1 cellular context compared by ENCODE assay signal in the genomic region with DNA sequence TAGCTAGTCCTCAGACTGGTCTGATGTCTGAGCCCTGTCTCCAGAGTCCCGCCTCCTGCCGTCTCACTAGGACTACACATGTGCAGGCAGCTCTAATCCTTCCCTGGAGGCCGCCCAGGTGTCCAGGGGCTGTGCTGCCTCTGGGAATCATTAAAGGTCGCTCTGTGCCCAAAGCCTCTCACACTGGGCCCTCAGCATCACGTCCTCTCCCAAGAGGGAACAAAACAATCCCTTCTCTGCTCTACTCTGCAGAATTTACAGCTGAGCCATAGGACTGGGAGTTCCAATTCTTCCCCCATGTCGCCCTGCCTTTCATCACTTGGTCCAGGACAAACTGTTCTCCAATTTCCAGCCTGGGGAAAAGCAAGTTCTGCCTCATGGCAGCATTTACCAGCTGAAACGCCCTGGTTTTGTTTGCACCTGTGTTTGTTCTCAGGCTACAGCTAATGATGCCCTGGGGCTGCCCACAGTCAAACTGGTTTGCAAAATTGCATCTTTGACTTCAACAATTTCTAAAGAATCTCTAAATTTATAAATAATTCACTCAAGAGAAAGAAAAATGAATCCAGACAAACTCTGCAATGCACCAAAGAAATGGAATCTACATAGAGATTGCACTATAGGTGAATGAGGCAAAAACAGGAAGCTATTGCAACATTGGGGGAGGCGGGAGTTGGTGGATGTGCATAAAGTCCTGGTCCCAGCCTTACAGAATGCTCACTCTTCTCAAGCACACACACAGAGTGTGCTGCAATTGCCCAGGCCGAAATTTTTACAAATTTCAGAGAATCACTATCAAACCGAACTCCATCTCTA.
A peak's percentile ranks its signal among the peaks of the same experiment; 100 is the strongest.
TF ChIP-seq lines count a peak whose summit lies in the region.

No MANE protein-coding gene starts in this region.

TF ChIP-seq in HepG2, 621 proteins besides CTCF, POLR2A, EP300 and RAD21 (continued from another document and continues in another):
- TF ChIP-seq, protein P1, sequence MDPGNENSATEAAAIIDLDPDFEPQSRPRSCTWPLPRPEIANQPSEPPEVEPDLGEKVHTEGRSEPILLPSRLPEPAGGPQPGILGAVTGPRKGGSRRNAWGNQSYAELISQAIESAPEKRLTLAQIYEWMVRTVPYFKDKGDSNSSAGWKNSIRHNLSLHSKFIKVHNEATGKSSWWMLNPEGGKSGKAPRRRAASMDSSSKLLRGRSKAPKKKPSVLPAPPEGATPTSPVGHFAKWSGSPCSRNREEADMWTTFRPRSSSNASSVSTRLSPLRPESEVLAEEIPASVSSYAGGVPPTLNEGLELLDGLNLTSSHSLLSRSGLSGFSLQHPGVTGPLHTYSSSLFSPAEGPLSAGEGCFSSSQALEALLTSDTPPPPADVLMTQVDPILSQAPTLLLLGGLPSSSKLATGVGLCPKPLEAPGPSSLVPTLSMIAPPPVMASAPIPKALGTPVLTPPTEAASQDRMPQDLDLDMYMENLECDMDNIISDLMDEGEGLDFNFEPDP (CRISPR knock-in tag; conservative IDR thresholded peaks at IDR 0.05): 0 out of 2 replicates have a peak, but pooled peaks have one; percentile 36
- TF ChIP-seq ZC3H13 (CRISPR knock-in tag; IDR thresholded peaks at IDR 0.05) (no peak), POLR2G (IDR thresholded peaks at IDR 0.05; ENCODE audit: low read depth, low read length) (peak; percentile 86), RBAK (CRISPR knock-in tag; IDR thresholded peaks at IDR 0.05) (no peak), ARNTL (CRISPR knock-in tag; IDR thresholded peaks at IDR 0.05) (no peak), ZFP36 (IDR thresholded peaks at IDR 0.05; ENCODE audit: borderline replicate concordance, low read depth, low read length, partially characterized antibody) (no peak), TCF7 (IDR thresholded peaks at IDR 0.05; ENCODE audit: low read depth) (no peak), KMT2A (CRISPR knock-in tag; IDR thresholded peaks at IDR 0.05) (peak; percentile 66; the same call in 1 of the 2 replicates), NR2C2 (CRISPR knock-in tag; IDR thresholded peaks at IDR 0.05; ENCODE audit: borderline replicate concordance) (0 out of 2 replicates have a peak, but pooled peaks have one; percentile 29), JDP2 (CRISPR knock-in tag; IDR thresholded peaks at IDR 0.05; ENCODE audit: borderline replicate concordance) (no peak), ZNF282 (IDR thresholded peaks at IDR 0.05; ENCODE audit: partially characterized antibody) (no peak), PITX1 (CRISPR knock-in tag; IDR thresholded peaks at IDR 0.05) (peak; percentile 2; the same call in 1 of the 2 replicates), NFE2L2 (IDR thresholded peaks at IDR 0.05; ENCODE audit: low read length) (no peak), NR1H2 (CRISPR knock-in tag; IDR thresholded peaks at IDR 0.05; ENCODE audit: borderline replicate concordance, low read depth) (no peak), ZNF44 (CRISPR knock-in tag; IDR thresholded peaks at IDR 0.05) (no peak), ZNF326 (CRISPR knock-in tag; IDR thresholded peaks at IDR 0.05; ENCODE audit: borderline replicate concordance) (no peak), ZKSCAN1 (IDR thresholded peaks at IDR 0.05; ENCODE audit: low read length) (no peak), SSRP1 (CRISPR knock-in tag; IDR thresholded peaks at IDR 0.05) (no peak), ZNF83 (CRISPR knock-in tag; IDR thresholded peaks at IDR 0.05; ENCODE audit: borderline replicate concordance) (no peak), TMF1 (CRISPR knock-in tag; IDR thresholded peaks at IDR 0.05; ENCODE audit: low read depth) (no peak), SATB2 (CRISPR knock-in tag; IDR thresholded peaks at IDR 0.05) (0 out of 2 replicates have a peak, but pooled peaks have one; percentile 22), MEIS1 (CRISPR knock-in tag; IDR thresholded peaks at IDR 0.05; ENCODE audit: borderline replicate concordance) (no peak), ISL2 (CRISPR knock-in tag; IDR thresholded peaks at IDR 0.05) (no peak), ZNF558 (CRISPR knock-in tag; IDR thresholded peaks at IDR 0.05; ENCODE audit: borderline replicate concordance) (no peak), KMT2B (CRISPR knock-in tag; IDR thresholded peaks at IDR 0.05) (0 out of 2 replicates have a peak, but pooled peaks have one; percentile 25)
- TF ChIP-seq, protein P2, sequence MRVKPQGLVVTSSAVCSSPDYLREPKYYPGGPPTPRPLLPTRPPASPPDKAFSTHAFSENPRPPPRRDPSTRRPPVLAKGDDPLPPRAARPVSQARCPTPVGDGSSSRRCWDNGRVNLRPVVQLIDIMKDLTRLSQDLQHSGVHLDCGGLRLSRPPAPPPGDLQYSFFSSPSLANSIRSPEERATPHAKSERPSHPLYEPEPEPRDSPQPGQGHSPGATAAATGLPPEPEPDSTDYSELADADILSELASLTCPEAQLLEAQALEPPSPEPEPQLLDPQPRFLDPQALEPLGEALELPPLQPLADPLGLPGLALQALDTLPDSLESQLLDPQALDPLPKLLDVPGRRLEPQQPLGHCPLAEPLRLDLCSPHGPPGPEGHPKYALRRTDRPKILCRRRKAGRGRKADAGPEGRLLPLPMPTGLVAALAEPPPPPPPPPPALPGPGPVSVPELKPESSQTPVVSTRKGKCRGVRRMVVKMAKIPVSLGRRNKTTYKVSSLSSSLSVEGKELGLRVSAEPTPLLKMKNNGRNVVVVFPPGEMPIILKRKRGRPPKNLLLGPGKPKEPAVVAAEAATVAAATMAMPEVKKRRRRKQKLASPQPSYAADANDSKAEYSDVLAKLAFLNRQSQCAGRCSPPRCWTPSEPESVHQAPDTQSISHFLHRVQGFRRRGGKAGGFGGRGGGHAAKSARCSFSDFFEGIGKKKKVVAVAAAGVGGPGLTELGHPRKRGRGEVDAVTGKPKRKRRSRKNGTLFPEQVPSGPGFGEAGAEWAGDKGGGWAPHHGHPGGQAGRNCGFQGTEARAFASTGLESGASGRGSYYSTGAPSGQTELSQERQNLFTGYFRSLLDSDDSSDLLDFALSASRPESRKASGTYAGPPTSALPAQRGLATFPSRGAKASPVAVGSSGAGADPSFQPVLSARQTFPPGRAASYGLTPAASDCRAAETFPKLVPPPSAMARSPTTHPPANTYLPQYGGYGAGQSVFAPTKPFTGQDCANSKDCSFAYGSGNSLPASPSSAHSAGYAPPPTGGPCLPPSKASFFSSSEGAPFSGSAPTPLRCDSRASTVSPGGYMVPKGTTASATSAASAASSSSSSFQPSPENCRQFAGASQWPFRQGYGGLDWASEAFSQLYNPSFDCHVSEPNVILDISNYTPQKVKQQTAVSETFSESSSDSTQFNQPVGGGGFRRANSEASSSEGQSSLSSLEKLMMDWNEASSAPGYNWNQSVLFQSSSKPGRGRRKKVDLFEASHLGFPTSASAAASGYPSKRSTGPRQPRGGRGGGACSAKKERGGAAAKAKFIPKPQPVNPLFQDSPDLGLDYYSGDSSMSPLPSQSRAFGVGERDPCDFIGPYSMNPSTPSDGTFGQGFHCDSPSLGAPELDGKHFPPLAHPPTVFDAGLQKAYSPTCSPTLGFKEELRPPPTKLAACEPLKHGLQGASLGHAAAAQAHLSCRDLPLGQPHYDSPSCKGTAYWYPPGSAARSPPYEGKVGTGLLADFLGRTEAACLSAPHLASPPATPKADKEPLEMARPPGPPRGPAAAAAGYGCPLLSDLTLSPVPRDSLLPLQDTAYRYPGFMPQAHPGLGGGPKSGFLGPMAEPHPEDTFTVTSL (CRISPR knock-in tag; IDR thresholded peaks at IDR 0.05; ENCODE audit: borderline replicate concordance): no peak; the same call in 1 of the 2 replicates
- TF ChIP-seq, protein P3, sequence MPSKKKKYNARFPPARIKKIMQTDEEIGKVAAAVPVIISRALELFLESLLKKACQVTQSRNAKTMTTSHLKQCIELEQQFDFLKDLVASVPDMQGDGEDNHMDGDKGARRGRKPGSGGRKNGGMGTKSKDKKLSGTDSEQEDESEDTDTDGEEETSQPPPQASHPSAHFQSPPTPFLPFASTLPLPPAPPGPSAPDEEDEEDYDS (CRISPR knock-in tag; IDR thresholded peaks at IDR 0.05): peak; percentile 93
- TF ChIP-seq, protein P4, sequence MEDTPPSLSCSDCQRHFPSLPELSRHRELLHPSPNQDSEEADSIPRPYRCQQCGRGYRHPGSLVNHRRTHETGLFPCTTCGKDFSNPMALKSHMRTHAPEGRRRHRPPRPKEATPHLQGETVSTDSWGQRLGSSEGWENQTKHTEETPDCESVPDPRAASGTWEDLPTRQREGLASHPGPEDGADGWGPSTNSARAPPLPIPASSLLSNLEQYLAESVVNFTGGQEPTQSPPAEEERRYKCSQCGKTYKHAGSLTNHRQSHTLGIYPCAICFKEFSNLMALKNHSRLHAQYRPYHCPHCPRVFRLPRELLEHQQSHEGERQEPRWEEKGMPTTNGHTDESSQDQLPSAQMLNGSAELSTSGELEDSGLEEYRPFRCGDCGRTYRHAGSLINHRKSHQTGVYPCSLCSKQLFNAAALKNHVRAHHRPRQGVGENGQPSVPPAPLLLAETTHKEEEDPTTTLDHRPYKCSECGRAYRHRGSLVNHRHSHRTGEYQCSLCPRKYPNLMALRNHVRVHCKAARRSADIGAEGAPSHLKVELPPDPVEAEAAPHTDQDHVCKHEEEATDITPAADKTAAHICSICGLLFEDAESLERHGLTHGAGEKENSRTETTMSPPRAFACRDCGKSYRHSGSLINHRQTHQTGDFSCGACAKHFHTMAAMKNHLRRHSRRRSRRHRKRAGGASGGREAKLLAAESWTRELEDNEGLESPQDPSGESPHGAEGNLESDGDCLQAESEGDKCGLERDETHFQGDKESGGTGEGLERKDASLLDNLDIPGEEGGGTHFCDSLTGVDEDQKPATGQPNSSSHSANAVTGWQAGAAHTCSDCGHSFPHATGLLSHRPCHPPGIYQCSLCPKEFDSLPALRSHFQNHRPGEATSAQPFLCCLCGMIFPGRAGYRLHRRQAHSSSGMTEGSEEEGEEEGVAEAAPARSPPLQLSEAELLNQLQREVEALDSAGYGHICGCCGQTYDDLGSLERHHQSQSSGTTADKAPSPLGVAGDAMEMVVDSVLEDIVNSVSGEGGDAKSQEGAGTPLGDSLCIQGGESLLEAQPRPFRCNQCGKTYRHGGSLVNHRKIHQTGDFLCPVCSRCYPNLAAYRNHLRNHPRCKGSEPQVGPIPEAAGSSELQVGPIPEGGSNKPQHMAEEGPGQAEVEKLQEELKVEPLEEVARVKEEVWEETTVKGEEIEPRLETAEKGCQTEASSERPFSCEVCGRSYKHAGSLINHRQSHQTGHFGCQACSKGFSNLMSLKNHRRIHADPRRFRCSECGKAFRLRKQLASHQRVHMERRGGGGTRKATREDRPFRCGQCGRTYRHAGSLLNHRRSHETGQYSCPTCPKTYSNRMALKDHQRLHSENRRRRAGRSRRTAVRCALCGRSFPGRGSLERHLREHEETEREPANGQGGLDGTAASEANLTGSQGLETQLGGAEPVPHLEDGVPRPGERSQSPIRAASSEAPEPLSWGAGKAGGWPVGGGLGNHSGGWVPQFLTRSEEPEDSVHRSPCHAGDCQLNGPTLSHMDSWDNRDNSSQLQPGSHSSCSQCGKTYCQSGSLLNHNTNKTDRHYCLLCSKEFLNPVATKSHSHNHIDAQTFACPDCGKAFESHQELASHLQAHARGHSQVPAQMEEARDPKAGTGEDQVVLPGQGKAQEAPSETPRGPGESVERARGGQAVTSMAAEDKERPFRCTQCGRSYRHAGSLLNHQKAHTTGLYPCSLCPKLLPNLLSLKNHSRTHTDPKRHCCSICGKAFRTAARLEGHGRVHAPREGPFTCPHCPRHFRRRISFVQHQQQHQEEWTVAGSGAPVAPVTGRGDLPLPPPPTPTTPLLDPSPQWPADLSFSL (CRISPR knock-in tag; IDR thresholded peaks at IDR 0.05): no peak
- TF ChIP-seq, protein P5, sequence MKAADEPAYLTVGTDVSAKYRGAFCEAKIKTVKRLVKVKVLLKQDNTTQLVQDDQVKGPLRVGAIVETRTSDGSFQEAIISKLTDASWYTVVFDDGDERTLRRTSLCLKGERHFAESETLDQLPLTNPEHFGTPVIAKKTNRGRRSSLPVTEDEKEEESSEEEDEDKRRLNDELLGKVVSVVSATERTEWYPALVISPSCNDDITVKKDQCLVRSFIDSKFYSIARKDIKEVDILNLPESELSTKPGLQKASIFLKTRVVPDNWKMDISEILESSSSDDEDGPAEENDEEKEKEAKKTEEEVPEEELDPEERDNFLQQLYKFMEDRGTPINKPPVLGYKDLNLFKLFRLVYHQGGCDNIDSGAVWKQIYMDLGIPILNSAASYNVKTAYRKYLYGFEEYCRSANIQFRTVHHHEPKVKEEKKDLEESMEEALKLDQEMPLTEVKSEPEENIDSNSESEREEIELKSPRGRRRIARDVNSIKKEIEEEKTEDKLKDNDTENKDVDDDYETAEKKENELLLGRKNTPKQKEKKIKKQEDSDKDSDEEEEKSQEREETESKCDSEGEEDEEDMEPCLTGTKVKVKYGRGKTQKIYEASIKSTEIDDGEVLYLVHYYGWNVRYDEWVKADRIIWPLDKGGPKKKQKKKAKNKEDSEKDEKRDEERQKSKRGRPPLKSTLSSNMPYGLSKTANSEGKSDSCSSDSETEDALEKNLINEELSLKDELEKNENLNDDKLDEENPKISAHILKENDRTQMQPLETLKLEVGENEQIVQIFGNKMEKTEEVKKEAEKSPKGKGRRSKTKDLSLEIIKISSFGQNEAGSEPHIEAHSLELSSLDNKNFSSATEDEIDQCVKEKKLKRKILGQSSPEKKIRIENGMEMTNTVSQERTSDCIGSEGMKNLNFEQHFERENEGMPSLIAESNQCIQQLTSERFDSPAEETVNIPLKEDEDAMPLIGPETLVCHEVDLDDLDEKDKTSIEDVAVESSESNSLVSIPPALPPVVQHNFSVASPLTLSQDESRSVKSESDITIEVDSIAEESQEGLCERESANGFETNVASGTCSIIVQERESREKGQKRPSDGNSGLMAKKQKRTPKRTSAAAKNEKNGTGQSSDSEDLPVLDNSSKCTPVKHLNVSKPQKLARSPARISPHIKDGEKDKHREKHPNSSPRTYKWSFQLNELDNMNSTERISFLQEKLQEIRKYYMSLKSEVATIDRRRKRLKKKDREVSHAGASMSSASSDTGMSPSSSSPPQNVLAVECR (CRISPR knock-in tag; IDR thresholded peaks at IDR 0.05; ENCODE audit: borderline replicate concordance): peak; percentile 52; the same call in 1 of the 2 replicates
- TF ChIP-seq, protein P6, sequence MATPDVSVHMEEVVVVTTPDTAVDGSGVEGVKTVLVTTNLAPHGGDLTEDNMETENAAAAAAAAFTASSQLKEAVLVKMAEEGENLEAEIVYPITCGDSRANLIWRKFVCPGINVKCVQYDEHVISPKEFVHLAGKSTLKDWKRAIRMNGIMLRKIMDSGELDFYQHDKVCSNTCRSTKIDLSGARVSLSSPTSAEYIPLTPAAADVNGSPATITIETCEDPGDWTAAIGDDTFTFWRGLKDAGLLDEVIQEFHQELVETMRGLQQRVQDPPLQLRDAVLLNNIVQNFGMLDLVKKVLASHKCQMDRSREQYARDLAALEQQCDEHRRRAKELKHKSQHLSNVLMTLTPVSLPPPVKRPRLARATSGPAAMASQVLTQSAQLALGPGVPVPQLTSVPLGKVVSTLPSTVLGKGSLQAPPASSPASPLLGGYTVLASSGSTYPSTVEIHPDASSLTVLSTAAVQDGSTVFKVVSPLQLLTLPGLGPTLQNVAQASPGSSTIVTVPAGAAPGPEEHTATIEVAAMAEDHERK (CRISPR knock-in tag; IDR thresholded peaks at IDR 0.05; ENCODE audit: low read depth): no peak
- TF ChIP-seq, protein P7, sequence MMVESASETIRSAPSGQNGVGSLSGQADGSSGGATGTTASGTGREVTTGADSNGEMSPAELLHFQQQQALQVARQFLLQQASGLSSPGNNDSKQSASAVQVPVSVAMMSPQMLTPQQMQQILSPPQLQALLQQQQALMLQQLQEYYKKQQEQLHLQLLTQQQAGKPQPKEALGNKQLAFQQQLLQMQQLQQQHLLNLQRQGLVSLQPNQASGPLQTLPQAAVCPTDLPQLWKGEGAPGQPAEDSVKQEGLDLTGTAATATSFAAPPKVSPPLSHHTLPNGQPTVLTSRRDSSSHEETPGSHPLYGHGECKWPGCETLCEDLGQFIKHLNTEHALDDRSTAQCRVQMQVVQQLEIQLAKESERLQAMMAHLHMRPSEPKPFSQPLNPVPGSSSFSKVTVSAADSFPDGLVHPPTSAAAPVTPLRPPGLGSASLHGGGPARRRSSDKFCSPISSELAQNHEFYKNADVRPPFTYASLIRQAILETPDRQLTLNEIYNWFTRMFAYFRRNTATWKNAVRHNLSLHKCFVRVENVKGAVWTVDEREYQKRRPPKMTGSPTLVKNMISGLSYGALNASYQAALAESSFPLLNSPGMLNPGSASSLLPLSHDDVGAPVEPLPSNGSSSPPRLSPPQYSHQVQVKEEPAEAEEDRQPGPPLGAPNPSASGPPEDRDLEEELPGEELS (CRISPR knock-in tag; IDR thresholded peaks at IDR 0.05): peak; percentile 51
